Comparison of ENCODE assay signal across 20 cellular contexts in the genomic region with DNA sequence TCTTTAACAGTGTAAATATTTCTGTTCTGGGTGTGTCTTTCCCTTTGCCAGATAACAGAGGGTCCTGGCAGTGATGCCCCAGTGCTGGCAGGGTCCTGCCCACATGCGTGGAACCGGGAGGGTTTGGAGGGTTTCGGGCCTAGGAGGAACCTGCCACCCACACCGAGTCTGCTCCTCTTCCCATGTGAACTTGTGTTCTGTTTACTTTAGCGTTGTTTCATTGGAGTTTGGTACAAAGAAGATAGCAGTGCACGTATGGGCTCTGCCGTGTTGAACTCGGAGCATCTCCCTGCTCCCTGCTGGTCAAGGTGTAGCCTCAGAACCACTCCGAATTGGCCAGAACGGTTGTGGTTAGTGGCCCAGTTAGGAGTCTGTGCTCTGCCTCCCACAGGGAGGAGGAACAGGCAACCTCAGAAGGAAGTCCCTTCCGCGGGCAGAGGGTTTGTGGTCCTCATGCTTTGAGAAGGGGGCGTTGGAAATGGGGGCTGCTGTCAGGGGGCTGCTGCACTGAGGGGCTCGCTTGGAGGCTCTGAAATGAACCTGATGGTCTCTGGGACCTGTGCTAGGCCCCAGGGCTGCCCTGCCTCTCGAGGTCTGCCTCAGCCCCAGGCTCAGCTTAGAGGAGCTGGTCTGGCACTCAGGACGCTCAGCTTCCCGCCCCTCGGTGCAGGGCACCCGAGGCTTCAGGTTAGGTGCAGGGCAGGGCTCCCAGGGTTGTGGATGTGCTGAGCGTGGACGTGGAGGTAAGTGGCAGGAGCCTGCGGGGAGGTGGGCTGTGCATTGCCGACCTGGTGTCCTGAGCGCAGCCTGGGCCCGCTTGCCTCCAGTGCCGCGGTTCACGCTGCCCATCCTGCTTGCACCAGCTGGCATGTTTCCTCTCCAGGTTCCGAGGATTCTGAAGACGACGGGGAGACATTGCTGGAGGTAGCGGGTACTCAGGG. TPM values are rescaled to one million over a fixed set of nuclear protein-coding genes. Genes with fewer than 3 reads are reported as not detected.
A peak's percentile ranks its signal among the peaks of the same experiment; 100 is the strongest.
DNase-seq lines count a peak whose midpoint lies in the region; ATAC-seq and TF ChIP-seq lines count a peak whose summit lies in the region.
"Had no signal": no experiment of that assay in that cellular context is flagged by ENCODE, and none has a peak within 500 bp of the region (broad histone marks: within the 10 kb centered on the region; RNA-seq: fewer than 3 reads in every experiment).

No MANE protein-coding gene starts in this region.

- no peaks in the 10 kb centered on the region for H3K9me2 ChIP-seq in PC-3 (replicated peaks; ENCODE audit: low read length)

- no peak for DNase-seq in activated naive CD4-positive, alpha-beta T cell treated with anti-CD3 and anti-CD28 coated beads, Interleukin-2, amount 10 ng/mL, durations not matched to agents 7 days and 5 days
- DNase-seq in activated naive CD4-positive, alpha-beta T cell (lab: John Stamatoyannopoulos, UW), result no peak
- DNase-seq in WTC11 (ENCODE audit: low spot score) (no peak), body of pancreas (no peak), PC-3 (no peak), NCI-H146 (lab: John Stamatoyannopoulos, UW) (no peak)
- DNase-seq in stimulated activated naive CD8-positive, alpha-beta T cell treated with anti-CD3 and anti-CD28 coated beads, Interleukin-15, amount 100 ng/mL, for 72 hours, result no peak
- DNase-seq: activated CD4-positive, alpha-beta T cell treated with anti-CD3 and anti-CD28 coated beads for 48 hours; Calu3; cortex of kidney; erythroblast; left colon; NCI-H187 treated with DMSO at 0.1 percent for 48 hours; NCI-H446; nucleus accumbens had no signal

- CTCF ChIA-PET in activated naive CD4-positive, alpha-beta T cell treated with anti-CD3 and anti-CD28 coated beads, Interleukin-2, amount 10 ng/mL, durations not matched to agents 7 days and 5 days (lab: Charles Lee), result interaction anchor here (0.6 to 1.9 kb wide), 4 partner anchors 13 to 140 kb away, joined by 3 to 5 read pairs (median 4); no protein-coding TSS in a partner anchor
- CTCF ChIA-PET in WTC11 (lab: Charles Lee), result no interaction called here
- CTCF ChIA-PET in PC-3 (lab: Charles Lee), result no interaction called here

- H2AFZ ChIP-seq in PC-3 (ENCODE audit: low read length), result no peak overlapping the region

- no peak overlapping the region for H3K4me3 Mint-ChIP-seq in activated naive CD4-positive, alpha-beta T cell treated with anti-CD3 and anti-CD28 coated beads, Interleukin-2, amount 10 ng/mL, durations not matched to agents 7 days and 5 days
- no peak overlapping the region for H3K4me3 Mint-ChIP-seq in WTC11
- peak overlapping the region; percentile 42 for H3K4me3 Mint-ChIP-seq in dendritic cell treated with granulocyte-macrophage colony-stimulating factor and Interleukin-4, amounts not matched to agents 40 ng/mL and 50 ng/mL, for 4 days
- peak overlapping the region; percentile 51 to 86 for H3K4me3 Mint-ChIP-seq in stimulated activated naive CD8-positive, alpha-beta T cell treated with anti-CD3 and anti-CD28 coated beads, Interleukin-15, amount 100 ng/mL, for 72 hours
- H3K4me3 Mint-ChIP-seq: brain had no signal

- H3K27ac Mint-ChIP-seq in activated naive CD4-positive, alpha-beta T cell treated with anti-CD3 and anti-CD28 coated beads, Interleukin-2, amount 10 ng/mL, durations not matched to agents 7 days and 5 days, result peak overlapping the region; percentile 99
- peak overlapping the region; percentile 29; the same call in 1 of the 2 replicates for H3K27ac Mint-ChIP-seq in WTC11
- peak overlapping the region; percentile 89 for H3K27ac Mint-ChIP-seq in dendritic cell treated with granulocyte-macrophage colony-stimulating factor and Interleukin-4, amounts not matched to agents 40 ng/mL and 50 ng/mL, for 4 days
- H3K27ac Mint-ChIP-seq in stimulated activated naive CD8-positive, alpha-beta T cell treated with anti-CD3 and anti-CD28 coated beads, Interleukin-15, amount 100 ng/mL, for 72 hours, result peak overlapping the region in 1 of 2 donors; percentile 99

- H3K4me1 Mint-ChIP-seq in activated naive CD4-positive, alpha-beta T cell treated with anti-CD3 and anti-CD28 coated beads, Interleukin-2, amount 10 ng/mL, durations not matched to agents 7 days and 5 days, result peaks cover 35% of the 10 kb centered on the region
- H3K4me1 Mint-ChIP-seq in WTC11, result no peaks in the 10 kb centered on the region
- peaks cover 38% of the 10 kb centered on the region for H3K4me1 Mint-ChIP-seq in dendritic cell treated with granulocyte-macrophage colony-stimulating factor and Interleukin-4, amounts not matched to agents 40 ng/mL and 50 ng/mL, for 4 days (ENCODE audit: low read depth)
- H3K4me1 Mint-ChIP-seq in stimulated activated naive CD8-positive, alpha-beta T cell treated with anti-CD3 and anti-CD28 coated beads, Interleukin-15, amount 100 ng/mL, for 72 hours, result peaks cover 51% of the 10 kb centered on the region
- H3K4me1 Mint-ChIP-seq: brain had no signal

- intact Hi-C loops in dendritic cell treated with granulocyte-macrophage colony-stimulating factor and Interleukin-4, amounts not matched to agents 40 ng/mL and 50 ng/mL, for 4 days (cut with micrococcal nuclease), result no loop called here
- intact Hi-C loops in body of pancreas (cut with DNase I) (no loop called here), PC-3 (cut with micrococcal nuclease) (no loop called here)

- H3K4me3 ChIP-seq in body of pancreas, result no peak overlapping the region
- H3K4me3 ChIP-seq in PC-3 (ENCODE audit: low read length), result no peak overlapping the region
- H3K4me3 ChIP-seq: right atrium auricular region had no signal

- H4K20me1 ChIP-seq in PC-3 (ENCODE audit: low read length), result peaks cover 12% of the 10 kb centered on the region

- no peaks in the 10 kb centered on the region for H3K27me3 Mint-ChIP-seq in activated naive CD4-positive, alpha-beta T cell treated with anti-CD3 and anti-CD28 coated beads, Interleukin-2, amount 10 ng/mL, durations not matched to agents 7 days and 5 days
- H3K27me3 Mint-ChIP-seq in WTC11 (ENCODE audit: low read depth), result no peaks in the 10 kb centered on the region
- H3K27me3 Mint-ChIP-seq in dendritic cell treated with granulocyte-macrophage colony-stimulating factor and Interleukin-4, amounts not matched to agents 40 ng/mL and 50 ng/mL, for 4 days, result no peaks in the 10 kb centered on the region
- no peaks in the 10 kb centered on the region for H3K27me3 Mint-ChIP-seq in stimulated activated naive CD8-positive, alpha-beta T cell treated with anti-CD3 and anti-CD28 coated beads, Interleukin-15, amount 100 ng/mL, for 72 hours
- H3K27me3 Mint-ChIP-seq: brain had no signal

- no peak for TF ChIP-seq POLR2A in body of pancreas (IDR thresholded peaks at IDR 0.05)

- no peaks in the 10 kb centered on the region for H3F3A ChIP-seq in PC-3 (ENCODE audit: low read length, unreplicated experiment)

- no peaks in the 10 kb centered on the region for H3K9me3 Mint-ChIP-seq in activated naive CD4-positive, alpha-beta T cell treated with anti-CD3 and anti-CD28 coated beads, Interleukin-2, amount 10 ng/mL, durations not matched to agents 7 days and 5 days
- H3K9me3 Mint-ChIP-seq in WTC11, result no peaks in the 10 kb centered on the region
- H3K9me3 Mint-ChIP-seq in dendritic cell treated with granulocyte-macrophage colony-stimulating factor and Interleukin-4, amounts not matched to agents 40 ng/mL and 50 ng/mL, for 4 days, result no peaks in the 10 kb centered on the region
- H3K9me3 Mint-ChIP-seq in stimulated activated naive CD8-positive, alpha-beta T cell treated with anti-CD3 and anti-CD28 coated beads, Interleukin-15, amount 100 ng/mL, for 72 hours, result no peaks in the 10 kb centered on the region
- H3K9me3 Mint-ChIP-seq: brain had no signal

- peak overlapping the region in 1 of 4 donors; percentile 43 for H3K27ac ChIP-seq in body of pancreas
- no peak overlapping the region for H3K27ac ChIP-seq in PC-3 (ENCODE audit: low read length)
- H3K27ac ChIP-seq: right atrium auricular region had no signal

- H3K9me3 ChIP-seq in body of pancreas, result no peaks in the 10 kb centered on the region
- H3K9me3 ChIP-seq in PC-3 (ENCODE audit: low read length), result no peaks in the 10 kb centered on the region
- H3K9me3 ChIP-seq: right atrium auricular region had no signal

- ATAC-seq in WTC11 (no peak), body of pancreas (no peak), PC-3 (no peak)
- ATAC-seq in stimulated activated naive CD8-positive, alpha-beta T cell treated with anti-CD3 and anti-CD28 coated beads, Interleukin-15, amount 100 ng/mL, for 72 hours, result no peak
- ATAC-seq: left colon, Right ventricle myocardium inferior had no signal

- BruUV-seq in PC-3 (replicated peaks; lab: Mats Ljungman, UMichigan), result no TSS peak

- H3K27me3 ChIP-seq in body of pancreas (no peaks in the 10 kb centered on the region), PC-3 (ENCODE audit: low read length) (no peaks in the 10 kb centered on the region)
- H3K27me3 ChIP-seq: right atrium auricular region had no signal

- peaks cover 39% of the 10 kb centered on the region for H3K79me2 ChIP-seq in PC-3 (ENCODE audit: low read length)

- TF ChIP-seq CTCF in WTC11 (IDR thresholded peaks at IDR 0.05) (no peak), body of pancreas (IDR thresholded peaks at IDR 0.05) (no peak), PC-3 (conservative IDR thresholded peaks at IDR 0.05; ENCODE audit: low read depth, low read length) (no peak)

- peaks cover 59% of the 10 kb centered on the region for H3K36me3 Mint-ChIP-seq in activated naive CD4-positive, alpha-beta T cell treated with anti-CD3 and anti-CD28 coated beads, Interleukin-2, amount 10 ng/mL, durations not matched to agents 7 days and 5 days
- H3K36me3 Mint-ChIP-seq in WTC11, result peaks cover 55% of the 10 kb centered on the region
- H3K36me3 Mint-ChIP-seq in dendritic cell treated with granulocyte-macrophage colony-stimulating factor and Interleukin-4, amounts not matched to agents 40 ng/mL and 50 ng/mL, for 4 days (ENCODE audit: low read depth), result peaks cover 89% of the 10 kb centered on the region

- H3K36me3 ChIP-seq in body of pancreas (replicated peaks in 1 of 2; ENCODE audit: insufficient read depth in 1 of 2, low read depth in 2 of 2) (peaks cover 5 to 28% of the 10 kb centered on the region in 2 donors), PC-3 (ENCODE audit: low read depth, low read length) (peaks cover 42% of the 10 kb centered on the region)

- no peak overlapping the region for H3K4me2 ChIP-seq in PC-3 (ENCODE audit: low read length)

- POLR2A ChIA-PET in WTC11 (lab: Charles Lee), result no interaction called here
- POLR2A ChIA-PET in PC-3 (lab: Charles Lee; ENCODE audit: unreplicated experiment), result no interaction called here

- H3K4me1 ChIP-seq in body of pancreas (peaks cover 2% of the 10 kb centered on the region), PC-3 (ENCODE audit: insufficient read depth, low read length) (no peaks in the 10 kb centered on the region)

- WGBS in body of pancreas, 2 donors, result 81 to 85% methylated on average over 19 to 29 of the region's 32 CpGs

- H3K9ac ChIP-seq in PC-3 (ENCODE audit: low read length), result no peak overlapping the region

RNA-seq across cellular contexts. Expression of gene PHRF1, which starts 10.4 kb away (rescaled TPM):
- total RNA-seq in WTC11 (2021) (39.4 to 46.9 TPM (median 40.1 TPM) in 3 replicates), body of pancreas (10 to 100 TPM; 18.2 to 34.3 TPM), PC-3 (2014; rRNA removed) (41.4 and 52.4 TPM in 2 replicates)

RNA-seq across cellular contexts. Expression of gene RASSF7, which starts 25.9 kb away (rescaled TPM):
- 30.6 to 39.7 TPM (median 32.5 TPM) in 3 replicates for total RNA-seq in WTC11 (2021)
- 100 to 1,000 TPM in 1 of 2 donors, 10 to 100 TPM in 1; 49.5 to 134 TPM for total RNA-seq in body of pancreas
- total RNA-seq in PC-3 (2014; rRNA removed), result 58.6 and 79.7 TPM in 2 replicates

RNA-seq across cellular contexts. Expression of gene LMNTD2, which starts 26.1 kb away (rescaled TPM):
- total RNA-seq in WTC11 (2021) (4.0 to 6.0 TPM (median 5.9 TPM) in 3 replicates), body of pancreas (10 to 100 TPM in 1 of 2 donors, 1 to 10 TPM in 1; 6.0 to 12.9 TPM), PC-3 (2014; rRNA removed) (1.4 and 2.4 TPM in 2 replicates)

RNA-seq across cellular contexts. Expression of gene IRF7, which starts 29.1 kb away (rescaled TPM):
- 11.1 to 12.0 TPM (median 11.5 TPM) in 3 replicates for total RNA-seq in WTC11 (2021)
- total RNA-seq in body of pancreas, result 10 to 100 TPM; 10.4 to 10.9 TPM
- 80.8 and 95.7 TPM in 2 replicates for total RNA-seq in PC-3 (2014; rRNA removed)

RNA-seq across cellular contexts. Expression of gene CDHR5, which starts 38.1 kb away (rescaled TPM):
- 0.26 to 0.34 TPM in 2 of 3 replicates, not detected in the other for total RNA-seq in WTC11 (2021)
- 10 to 100 TPM in 1 of 2 donors, not detected in 1; 14.5 TPM for total RNA-seq in body of pancreas
- total RNA-seq in PC-3 (2014; rRNA removed), result not detected in 2 replicates
- total RNA-seq: MCF 10A, right atrium auricular region, Right ventricle myocardium inferior had no signal

Comparison
In these comparisons a context has a peak if more than half of its experiments do, and no peak if none do; other contexts are left out.
1. H3K4me3 Mint-ChIP-seq: peak in dendritic cell treated with granulocyte-macrophage colony-stimulating factor and Interleukin-4, amounts not matched to agents 40 ng/mL and 50 ng/mL, for 4 days (single experiment) and stimulated activated naive CD8-positive, alpha-beta T cell treated with anti-CD3 and anti-CD28 coated beads, Interleukin-15, amount 100 ng/mL, for 72 hours (2 of 2); none in activated naive CD4-positive, alpha-beta T cell treated with anti-CD3 and anti-CD28 coated beads, Interleukin-2, amount 10 ng/mL, durations not matched to agents 7 days and 5 days (single experiment) and WTC11 (single experiment).